ENCODE assay signal across 12 cellular contexts in the genomic region with DNA sequence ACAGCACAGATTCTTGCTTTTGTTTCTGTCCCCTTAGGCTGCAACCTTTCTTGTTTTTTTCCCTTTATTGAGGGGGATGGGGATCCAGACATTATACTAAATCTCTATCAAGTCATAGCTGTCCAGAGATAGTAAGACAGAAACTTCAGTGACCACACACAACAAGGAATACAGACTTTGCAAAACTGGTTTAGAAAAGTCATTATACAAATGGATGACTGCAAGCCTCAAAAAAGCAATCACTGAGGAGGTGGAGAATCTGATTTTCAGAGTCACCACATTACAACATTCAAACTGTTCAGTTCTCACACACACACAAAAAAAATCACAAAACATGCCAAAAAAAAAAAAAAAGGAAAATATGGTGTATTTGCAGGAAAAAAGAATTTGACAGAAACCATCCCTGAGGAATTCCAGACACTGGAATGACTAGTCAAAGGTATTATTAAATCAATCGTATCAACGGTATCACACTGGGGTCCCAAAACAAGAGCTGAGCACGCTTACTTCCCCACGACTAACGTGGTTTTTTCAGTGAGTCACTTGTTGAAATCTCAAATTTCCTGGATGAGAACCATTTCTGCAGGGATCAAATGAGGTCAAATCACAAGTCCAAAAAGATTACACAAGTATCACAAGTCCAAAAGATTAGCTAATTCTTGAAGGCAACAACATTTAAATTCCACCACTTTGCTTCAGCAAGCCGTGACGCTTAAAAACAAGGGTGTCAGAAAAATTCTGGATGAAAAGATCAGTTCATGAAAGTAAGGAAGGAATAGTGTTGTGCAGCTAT. TPM values are rescaled to one million over a fixed set of nuclear protein-coding genes. Genes with fewer than 3 reads are reported as not detected.
DNase-seq lines count a peak whose midpoint lies in the region; ATAC-seq, FAIRE-seq and TF ChIP-seq lines count a peak whose summit lies in the region.
"Had no signal": no experiment of that assay in that cellular context is flagged by ENCODE, and none has a peak within 500 bp of the region (broad histone marks: within the 10 kb centered on the region; RNA-seq: fewer than 3 reads in every experiment).

No MANE protein-coding gene starts in this region.

- no peak overlapping the region for H3K9ac ChIP-seq in H1 (replicated peaks in 1 of 4; ENCODE audit: extremely low read depth in 1 of 4, low read depth in 3 of 4, low read length in 3 of 4)

- H4K91ac ChIP-seq in H1 (replicated peaks; ENCODE audit: insufficient read length, low read length): no peak overlapping the region

- POLR2A ChIA-PET in H1 (lab: Charles Lee; ENCODE audit: partially characterized antibody): interaction anchor here (1.4 kb wide), 1 partner anchor 123 kb away, joined by 3 read pairs; no protein-coding TSS in a partner anchor

- no peaks in the 10 kb centered on the region for H4K20me1 ChIP-seq in H1 (replicated peaks in 1 of 2; ENCODE audit: control insufficient read depth in 1 of 2, insufficient read depth in 2 of 2, low read length in 2 of 2)

- no peak overlapping the region for H2AFZ ChIP-seq in H1 (ENCODE audit: low read length)

- H2BK15ac ChIP-seq in H1 (ENCODE audit: low read length): no peak overlapping the region

- H4K8ac ChIP-seq in H1 (ENCODE audit: extremely low read depth, insufficient read depth, low read length): no peak overlapping the region

- no peak for TF ChIP-seq CTCF in H1 (IDR thresholded peaks at IDR 0.05; ENCODE audit: control extremely low read depth in 1 of 3, insufficient read depth in 1 of 3, low read depth in 1 of 3, low read length in 3 of 3)

- H3K56ac ChIP-seq in H1 (replicated peaks; ENCODE audit: insufficient read length, low read depth, low read length): no peak overlapping the region

- H3K18ac ChIP-seq in H1 (ENCODE audit: extremely low read depth, low read length): no peak overlapping the region

- DNase-seq in ELR (ENCODE audit: low read depth) (peak; percentile 35), RKO (ENCODE audit: low spot score) (peak; percentile 21), H1 (ENCODE audit: low read depth in 1 of 2, low spot score in 2 of 2) (no peak), non-pigmented ciliary epithelial cell (ENCODE audit: low read depth) (peak; percentile 52), NCI-H146 (lab: John Stamatoyannopoulos, UW) (no peak), OCI-M2 (lab: John Stamatoyannopoulos, UW; ENCODE audit: unreplicated experiment) (no peak), 8988T (no peak)
- DNase-seq: effector CD8-positive, alpha-beta T cell; H7; naive B cell; NCI-H187 had no signal

- no peak for ATAC-seq in HG02571 (IDR thresholded peaks at IDR 0.05; ENCODE audit: unreplicated experiment)

- H3K27ac ChIP-seq in H1 (ENCODE audit: low read depth, low read length): no peak overlapping the region

- peak overlapping the region; percentile 80; the same call in 1 of the 2 replicates for H2BK5ac ChIP-seq in H1 (ENCODE audit: low read depth, low read length)

- no peak overlapping the region for H2BK20ac ChIP-seq in H1 (ENCODE audit: low read length)

- no peaks in the 10 kb centered on the region for H3K23me2 ChIP-seq in H1 (ENCODE audit: low read depth, low read length)

- no peak for TF ChIP-seq POLR2A in H1 (IDR thresholded peaks at IDR 0.05; ENCODE audit: control extremely low read depth in 1 of 2, low read depth in 2 of 2, low read length in 2 of 2)

- no peak for FAIRE-seq in H1 (lab: Jason Lieb, UNC)

- no peak overlapping the region for H3K14ac ChIP-seq in H1 (ENCODE audit: insufficient read length)

- H2AK5ac ChIP-seq in H1 (ENCODE audit: low read depth, low read length): no peak overlapping the region

- 83% methylated on average over 7 of the region's 7 CpGs; no CpG with 5 or more reads in 1 of the 2 experiments for WGBS in H1 (ENCODE audit: extremely low coverage in 1 of 2, insufficient coverage in 1 of 2, insufficient read length in 1 of 2, insufficient replicate concordance in 2 of 2, low coverage in 1 of 2, low lambda C conversion rate in 2 of 2, missing lambda C conversion rate in 1 of 2), 2 experiments

- TF ChIP-seq EP300 in H1 (IDR thresholded peaks at IDR 0.05; ENCODE audit: borderline replicate concordance in 1 of 2, low read depth in 2 of 2, low read length in 2 of 2): no peak

- H3K4me3 ChIP-seq in H1 (ENCODE audit: extremely low read depth in 1 of 4, insufficient read depth in 2 of 4, low read depth in 3 of 4, low read length in 4 of 4): no peak overlapping the region

- CTCF ChIA-PET in H1 (lab: Charles Lee; ENCODE audit: partially characterized antibody): interaction anchor here (0.6 to 1.6 kb wide), 5 partner anchors 8 to 51 kb away, joined by 3 to 5 read pairs (median 3); no protein-coding TSS in a partner anchor

- H3K36me3 ChIP-seq in H1 (ENCODE audit: control insufficient read depth in 2 of 4, insufficient read depth in 4 of 4, low read length in 3 of 4): no peaks in the 10 kb centered on the region; a peak in 2 of 8 replicates

- no peaks in the 10 kb centered on the region for H3K27me3 ChIP-seq in H1 (replicated peaks in 1 of 4; ENCODE audit: control insufficient read depth in 3 of 4, extremely low read depth in 1 of 4, insufficient read depth in 3 of 4, low read length in 3 of 4)

- peaks cover 24 to 100% of the 10 kb centered on the region in 2 experiments for H3K79me2 ChIP-seq in H1 (ENCODE audit: control insufficient read depth in 1 of 2, insufficient read depth in 2 of 2, low read length in 2 of 2)

- no peak overlapping the region for H4K5ac ChIP-seq in H1 (ENCODE audit: insufficient read length, low read depth, low read length)

- H3K4me1 ChIP-seq in H1 (replicated peaks in 1 of 4; ENCODE audit: control insufficient read depth in 3 of 4, insufficient read depth in 4 of 4, low read length in 3 of 4): peaks cover 2 to 12% (median 6%) of the 10 kb centered on the region in 4 experiments; a peak in 6 of 7 replicates

- H3K4me2 ChIP-seq in H1 (ENCODE audit: insufficient read depth in 1 of 2, low read depth in 2 of 2, low read length in 2 of 2): peak overlapping the region in 1 of 2 experiments; percentile 33; a peak in 1 of 4 replicates

- TF ChIP-seq RAD21 in H1 (IDR thresholded peaks at IDR 0.05 in 1 of 2, conservative IDR thresholded peaks at IDR 0.05 in 1 of 2; ENCODE audit: low read depth in 2 of 2, low read length in 2 of 2): no peak

- no peak overlapping the region for H3K23ac ChIP-seq in H1 (ENCODE audit: insufficient read length)

- no peak overlapping the region for H3K4ac ChIP-seq in H1 (replicated peaks; ENCODE audit: insufficient read length, low read depth, low read length)

- H2BK12ac ChIP-seq in H1 (ENCODE audit: low read depth, low read length): no peak overlapping the region

- H3K79me1 ChIP-seq in H1 (ENCODE audit: low read depth, low read length): peaks cover 3% of the 10 kb centered on the region

- H3K9me3 ChIP-seq in H1 (ENCODE audit: insufficient read depth in 2 of 2, low read depth in 1 of 2, low read length in 1 of 2): peaks cover 5 to 6% of the 10 kb centered on the region in 2 experiments

- no peak overlapping the region for H2BK120ac ChIP-seq in H1 (replicated peaks; ENCODE audit: low read depth, low read length)

TF ChIP-seq in H1, 55 proteins besides CTCF, POLR2A, EP300 and RAD21:
- TF ChIP-seq ZNF274 (IDR thresholded peaks at IDR 0.05; ENCODE audit: borderline replicate concordance, extremely low read depth, low read length) (no peak), BRCA1 (IDR thresholded peaks at IDR 0.05; ENCODE audit: low read depth, low read length) (no peak), CEBPB (IDR thresholded peaks at IDR 0.05; ENCODE audit: low read depth, low read length) (no peak), BACH1 (IDR thresholded peaks at IDR 0.05; ENCODE audit: low read length) (no peak), JUN (IDR thresholded peaks at IDR 0.05; ENCODE audit: low read depth, low read length) (no peak)
TF ChIP-seq in H1: peak in this region for 0.

RNA-seq across cellular contexts. Expression of gene USP12, which starts 41.2 kb away (rescaled TPM):
- 27.6 and 30.0 TPM in 2 replicates for total RNA-seq in H1 (2021; fragmentation: NEBNext Ultra II Directional; extraction: Animal tissue kit (Norgen Biotek cat#: 25700))
- polyA plus RNA-seq in H1 (2011; rRNA removed): 2.8 and 4.0 TPM in 2 replicates
- 6.8 TPM for polyA plus RNA-seq in H1 (2011; cell fraction: cytosol; rRNA removed)
- 2.8 TPM for polyA plus RNA-seq in H1 (2011; cell fraction: nucleus; rRNA removed)
- polyA plus RNA-seq in H1 (2012, experiment 1 of 2): 8.6 to 19.1 TPM (median 10.3 TPM) in 4 replicates
- polyA plus RNA-seq in H1 (2012, experiment 2 of 2): 0.83 TPM
- 19.5 TPM for polyA plus RNA-seq in H1 (2013, experiment 1 of 2)
- 19.4 TPM for polyA plus RNA-seq in H1 (2013, experiment 2 of 2)
- 9.0 and 14.8 TPM in 2 replicates for polyA minus RNA-seq in H1 (2011; rRNA and poly(A)+ RNA removed)
- polyA minus RNA-seq in H1 (2011; cell fraction: cytosol; rRNA and poly(A)+ RNA removed): 8.9 TPM
- 33.1 TPM for polyA minus RNA-seq in H1 (2011; cell fraction: nucleus; rRNA and poly(A)+ RNA removed)

Comparison
In these comparisons a context has a peak if more than half of its experiments do, and no peak if none do; other contexts are left out.
1. DNase-seq: peak in ELR (single experiment), RKO (single experiment) and non-pigmented ciliary epithelial cell (single experiment); none in H1 (0 of 2), NCI-H146 (single experiment), OCI-M2 (single experiment) and 8988T (single experiment).